22 cellular contexts compared by ENCODE assay signal in genomic region chr12:80000831-80001230, GRCh38.
A peak's percentile ranks its signal among the peaks of the same experiment; 100 is the strongest.
DNase-seq lines count a peak whose midpoint lies in the region; ATAC-seq, FAIRE-seq and TF ChIP-seq lines count a peak whose summit lies in the region.
"Had no signal": no experiment of that assay in that cellular context is flagged by ENCODE, and none has a peak within 500 bp of the region (broad histone marks: within the 10 kb centered on the region; RNA-seq: fewer than 3 reads in every experiment).

No MANE protein-coding gene starts in this region.

- DNase-seq in HT-29 (ENCODE audit: low spot score) (peak; percentile 7), bronchial epithelial cell (ENCODE audit: low read depth) (peak; percentile 15), trophoblast cell (peak in 1 of 2 donors; percentile 62), NOMO-1 (lab: John Stamatoyannopoulos, UW; ENCODE audit: unreplicated experiment in 2 of 2) (no peak), HUDEP-2 (lab: John Stamatoyannopoulos, UW; ENCODE audit: unreplicated experiment in 76 of 76) (no peak)
- DNase-seq: 8988T; ACHN; AML-193; BE2C; CD4-positive, alpha-beta T cell; CD8-positive, alpha-beta memory T cell; DMS53; DMS79 treated with DMSO at 0.1 percent for 48 hours; GF-D8; GM23248; HCEC 1CT had no signal

- H3K18ac ChIP-seq in trophoblast cell (ENCODE audit: low read length): no peak overlapping the region

- no peak overlapping the region for H4K12ac ChIP-seq in trophoblast cell (ENCODE audit: low read depth, low read length)

- H3K4me3 ChIP-seq in bronchial epithelial cell (ENCODE audit: low read depth, low read length): no peak overlapping the region
- H3K4me3 ChIP-seq in trophoblast cell (ENCODE audit: low read depth, low read length): no peak overlapping the region
- H3K4me3 ChIP-seq: A549; BLaER1 treated with 17β-estradiol and CSF1 and Interleukin-3, amounts not matched to agents 10 nM and 100 nM; GM23248 had no signal

- peaks cover 9 to 11% of the 10 kb centered on the region in 2 experiments for H3K4me1 ChIP-seq in trophoblast cell (ENCODE audit: control insufficient read depth in 1 of 2, insufficient read depth in 2 of 2, low read length in 2 of 2)
- H3K4me1 ChIP-seq: A549, BE2C had no signal

- no peak for FAIRE-seq in bronchial epithelial cell (lab: Jason Lieb, UNC)
- FAIRE-seq: A549, GM12891, GM18507, H1 had no signal

- H2BK120ac ChIP-seq in trophoblast cell (ENCODE audit: insufficient read depth, low read length, poor library complexity): no peak overlapping the region

- peaks cover 2% of the 10 kb centered on the region for H3K79me1 ChIP-seq in trophoblast cell (ENCODE audit: low read length)

- no peak overlapping the region for H3K14ac ChIP-seq in trophoblast cell (ENCODE audit: low read length)

- H3K36me3 ChIP-seq in bronchial epithelial cell (ENCODE audit: control insufficient read depth, insufficient read depth, low read length): no peaks in the 10 kb centered on the region
- no peaks in the 10 kb centered on the region for H3K36me3 ChIP-seq in trophoblast cell (ENCODE audit: control insufficient read depth in 1 of 2, insufficient read depth in 2 of 2, low read length in 2 of 2)
- H3K36me3 ChIP-seq: BE2C; BLaER1 treated with 17β-estradiol and CSF1 and Interleukin-3, amounts not matched to agents 10 nM and 100 nM had no signal

- H2AK5ac ChIP-seq in trophoblast cell (ENCODE audit: low read length): no peak overlapping the region

- H3K79me2 ChIP-seq in trophoblast cell (ENCODE audit: control insufficient read depth, insufficient read depth, low read length, poor library complexity): no peaks in the 10 kb centered on the region

- H3K27ac ChIP-seq in trophoblast cell (ENCODE audit: low read depth, low read length): no peak overlapping the region
- H3K27ac ChIP-seq: A549; BLaER1 treated with 17β-estradiol and CSF1 and Interleukin-3, amounts not matched to agents 10 nM and 100 nM; GM23248 had no signal

- no peak overlapping the region for H4K91ac ChIP-seq in trophoblast cell (ENCODE audit: low read depth, low read length)

- H3K4me2 ChIP-seq in trophoblast cell (ENCODE audit: low read length): no peak overlapping the region
- H3K4me2 ChIP-seq: A549; BLaER1 treated with 17β-estradiol and CSF1 and Interleukin-3, amounts not matched to agents 10 nM and 100 nM had no signal

- H3K4ac ChIP-seq in trophoblast cell (ENCODE audit: low read depth, low read length): no peak overlapping the region

- no peak overlapping the region for H3K9ac ChIP-seq in trophoblast cell (ENCODE audit: low read length)
- H3K9ac ChIP-seq: BLaER1 treated with 17β-estradiol and CSF1 and Interleukin-3, amounts not matched to agents 10 nM and 100 nM; GM23248 had no signal

- H3K23ac ChIP-seq in trophoblast cell (ENCODE audit: low read length): no peak overlapping the region

- no peaks in the 10 kb centered on the region for H3K9me3 ChIP-seq in trophoblast cell (ENCODE audit: insufficient read depth, low read depth, low read length)
- H3K9me3 ChIP-seq: A549, BE2C had no signal

- no peak for ATAC-seq in GM18868 (IDR thresholded peaks at IDR 0.05; ENCODE audit: unreplicated experiment)
- ATAC-seq: A549 had no signal

- no CpG with 5 or more reads among the region's 1 CpG for WGBS in trophoblast cell (ENCODE audit: extremely low coverage, insufficient coverage, insufficient read length)

- H2AFZ ChIP-seq in trophoblast cell (ENCODE audit: insufficient read depth, low read length, poor library complexity): no peak overlapping the region
- H2AFZ ChIP-seq: GM23248 had no signal

- H3K27me3 ChIP-seq in bronchial epithelial cell (ENCODE audit: control insufficient read depth, insufficient read depth, low read length): no peaks in the 10 kb centered on the region
- no peaks in the 10 kb centered on the region for H3K27me3 ChIP-seq in trophoblast cell (ENCODE audit: insufficient read depth, low read length)
- H3K27me3 ChIP-seq: BE2C; BLaER1 treated with 17β-estradiol and CSF1 and Interleukin-3, amounts not matched to agents 10 nM and 100 nM had no signal

- no peak overlapping the region for H2BK5ac ChIP-seq in trophoblast cell (ENCODE audit: low read depth, low read length, poor library complexity)

- H2BK12ac ChIP-seq in trophoblast cell (ENCODE audit: low read length): peak overlapping the region; percentile 66

- no peak for TF ChIP-seq CTCF in bronchial epithelial cell (IDR thresholded peaks at IDR 0.05; ENCODE audit: insufficient read depth, low read length, severe bottlenecking)

- H4K8ac ChIP-seq in trophoblast cell (ENCODE audit: low read depth, low read length): no peak overlapping the region

Comparison
In these comparisons a context has a peak if more than half of its experiments do, and no peak if none do; other contexts are left out.
1. DNase-seq: peak in HT-29 (single experiment) and bronchial epithelial cell (single experiment); none in NOMO-1 (0 of 2) and HUDEP-2 (0 of 76).